ENCODE assay signal across 16 cellular contexts in the genomic region with DNA sequence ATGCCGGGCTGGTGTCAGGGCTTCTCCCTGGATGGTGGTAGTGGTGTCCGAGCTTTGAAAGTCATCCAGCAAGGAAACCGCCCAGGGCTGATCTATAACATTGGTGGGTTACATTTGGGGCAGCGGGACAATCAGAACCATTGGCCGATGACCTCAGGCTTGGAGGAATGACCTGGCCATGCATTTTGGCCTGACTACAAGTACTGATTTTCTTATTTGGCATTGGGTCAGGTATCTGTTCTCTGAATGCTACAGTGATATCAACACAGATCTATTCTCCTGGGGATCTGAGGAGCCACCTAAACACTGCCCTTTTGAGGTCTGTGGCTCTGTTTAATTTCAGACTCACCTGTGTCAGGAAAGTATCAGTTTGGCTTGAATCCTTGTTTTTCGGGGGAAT.
A peak's percentile ranks its signal among the peaks of the same experiment; 100 is the strongest.
DNase-seq lines count a peak whose midpoint lies in the region; ATAC-seq, FAIRE-seq and TF ChIP-seq lines count a peak whose summit lies in the region.
"Had no signal": no experiment of that assay in that cellular context is flagged by ENCODE, and none has a peak within 500 bp of the region (broad histone marks: within the 10 kb centered on the region; RNA-seq: fewer than 3 reads in every experiment).

No MANE protein-coding gene starts in this region.

- H3K4me3 Mint-ChIP-seq in mesothelial cell of epicardium (no peak overlapping the region), endodermal cell (no peak overlapping the region)
- H3K4me3 Mint-ChIP-seq: CD4-positive, alpha-beta T cell had no signal

- H3K27me3 Mint-ChIP-seq in mesothelial cell of epicardium (ENCODE audit: low read depth) = no peaks in the 10 kb centered on the region
- H3K27me3 Mint-ChIP-seq in endodermal cell (ENCODE audit: insufficient read depth) = no peaks in the 10 kb centered on the region
- H3K27me3 Mint-ChIP-seq: CD4-positive, alpha-beta T cell had no signal

- no TSS peak for BruUV-seq in HepG2 (replicated peaks; lab: Mats Ljungman, UMichigan)

- H3K27ac ChIP-seq in liver (ENCODE audit: low read depth in 1 of 2, low read length in 2 of 2) = no peak overlapping the region
- no peak overlapping the region for H3K27ac ChIP-seq in HepG2 (ENCODE audit: extremely low read length, insufficient read depth, low read length)
- H3K27ac ChIP-seq in caudate nucleus (ENCODE audit: low read depth, low read length) = peak overlapping the region; percentile 2
- no peak overlapping the region for H3K27ac ChIP-seq in endodermal cell (ENCODE audit: low read depth, low read length)
- H3K27ac ChIP-seq in coronary artery = peak overlapping the region in 1 of 2 donors; percentile 54
- H3K27ac ChIP-seq: BLaER1, GM23248 had no signal

- 52% methylated on average over 6 of the region's 6 CpGs for WGBS in liver
- 86% methylated on average over 6 of the region's 6 CpGs for WGBS in HepG2 (ENCODE audit: low lambda C conversion rate)
- 78 to 82% methylated on average over 4 to 6 of the region's 6 CpGs for WGBS in endodermal cell (ENCODE audit: insufficient coverage in 1 of 2, insufficient read length in 1 of 2), 2 experiments

- CTCF ChIA-PET in HepG2 (lab: Yijun Ruan, JAX; ENCODE audit: low intra/inter-chr PET ratio, low total read pairs) = no interaction called here

- TF ChIP-seq RAD21 in liver (IDR thresholded peaks at IDR 0.05) (no peak), HepG2 (CRISPR knock-in tag; IDR thresholded peaks at IDR 0.05) (no peak)

- no peak overlapping the region for H3K4me2 ChIP-seq in HepG2 (ENCODE audit: low read depth, low read length)
- H3K4me2 ChIP-seq: BLaER1 had no signal

- POLR2A ChIA-PET in HepG2 (lab: Yijun Ruan, JAX) = no interaction called here

- H2AFZ ChIP-seq in HepG2 (ENCODE audit: low read length) = no peak overlapping the region
- H2AFZ ChIP-seq: GM23248 had no signal

- H3K27ac Mint-ChIP-seq in mesothelial cell of epicardium (peak overlapping the region; percentile 70), endodermal cell (no peak overlapping the region)
- H3K27ac Mint-ChIP-seq: CD4-positive, alpha-beta T cell had no signal

- peaks cover 8 to 17% (median 13%) of the 10 kb centered on the region in 4 donors for H3K36me3 ChIP-seq in liver (ENCODE audit: control insufficient read depth in 4 of 4, insufficient read depth in 3 of 4, low read depth in 1 of 4, low read length in 3 of 4)
- peaks cover 2 to 20% of the 10 kb centered on the region in 2 experiments; a peak in 4 of 5 replicates for H3K36me3 ChIP-seq in HepG2 (replicated peaks in 1 of 2; ENCODE audit: control insufficient read depth in 1 of 2, insufficient read depth in 2 of 2, low read length in 2 of 2)
- H3K36me3 ChIP-seq in endodermal cell (ENCODE audit: control insufficient read depth, insufficient read depth, low read length) = peaks cover 53% of the 10 kb centered on the region

- peaks cover 23% of the 10 kb centered on the region for H3K36me3 Mint-ChIP-seq in mesothelial cell of epicardium
- peaks cover 57% of the 10 kb centered on the region for H3K36me3 Mint-ChIP-seq in endodermal cell (ENCODE audit: low read depth)

- peaks cover 2 to 29% (median 23%) of the 10 kb centered on the region in 4 donors for H3K4me1 ChIP-seq in liver (ENCODE audit: control insufficient read depth in 4 of 4, insufficient read depth in 4 of 4, low read length in 3 of 4)
- peaks cover 22% of the 10 kb centered on the region for H3K4me1 ChIP-seq in HepG2 (ENCODE audit: insufficient read depth, low read length)
- peaks cover 10% of the 10 kb centered on the region for H3K4me1 ChIP-seq in endodermal cell (ENCODE audit: control insufficient read depth, insufficient read depth, low read length)
- H3K4me1 ChIP-seq: BLaER1 had no signal

- H3K79me2 ChIP-seq in HepG2 (ENCODE audit: insufficient read depth, low read length) = no peaks in the 10 kb centered on the region

- no peak overlapping the region for H3K4me3 ChIP-seq in liver (ENCODE audit: low read depth in 1 of 3, low read length in 3 of 3)
- no peak overlapping the region for H3K4me3 ChIP-seq in HepG2 (replicated peaks in 1 of 3; ENCODE audit: insufficient read depth in 1 of 3, low read depth in 2 of 3, low read length in 3 of 3)
- no peak overlapping the region for H3K4me3 ChIP-seq in endodermal cell (ENCODE audit: low read length)
- no peak overlapping the region for H3K4me3 ChIP-seq in coronary artery
- H3K4me3 ChIP-seq: BLaER1, GM12878, GM23248 had no signal

- no peak overlapping the region for H3K9ac ChIP-seq in liver (ENCODE audit: low read depth in 1 of 2, low read length in 2 of 2)
- no peak overlapping the region for H3K9ac ChIP-seq in HepG2 (ENCODE audit: insufficient read depth, low read depth, low read length)
- no peak overlapping the region for H3K9ac ChIP-seq in endodermal cell (ENCODE audit: extremely low read depth, low read length, poor library complexity, severe bottlenecking)
- H3K9ac ChIP-seq: BLaER1, GM23248 had no signal

- H3K4me1 Mint-ChIP-seq in mesothelial cell of epicardium (peaks cover 60% of the 10 kb centered on the region), endodermal cell (peaks cover 9% of the 10 kb centered on the region)

- H4K20me1 ChIP-seq in HepG2 (ENCODE audit: insufficient read depth, low read length) = no peaks in the 10 kb centered on the region
- H4K20me1 ChIP-seq: BLaER1 had no signal

- no peaks in the 10 kb centered on the region for H3K9me3 Mint-ChIP-seq in mesothelial cell of epicardium
- no peaks in the 10 kb centered on the region for H3K9me3 Mint-ChIP-seq in endodermal cell
- H3K9me3 Mint-ChIP-seq: CD4-positive, alpha-beta T cell had no signal

- ATAC-seq in HepG2 = no peak
- ATAC-seq: GM12878 had no signal

- no peak for TF ChIP-seq POLR2A in HepG2 (IDR thresholded peaks at IDR 0.05; ENCODE audit: insufficient read depth in 1 of 2, low read depth in 2 of 2, low read length in 2 of 2)

- intact Hi-C loops in HepG2 (cut with micrococcal nuclease; ENCODE audit: unreplicated experiment) (no loop called here), posterior vena cava (cut with DNase I) (no loop called here)

- DNase-seq in HepG2 (ENCODE audit: low spot score) (no peak), caudate nucleus (lab: John Stamatoyannopoulos, UW) (no peak), mesothelial cell of epicardium (ENCODE audit: low spot score in 2 of 2, unreplicated experiment in 2 of 2) (no peak), endodermal cell (no peak), NCI-H2081 treated with DMSO at 0.1 percent for 48 hours (lab: John Stamatoyannopoulos, UW) (no peak), coronary artery (ENCODE audit: low spot score) (no peak), posterior vena cava (ENCODE audit: low spot score) (no peak)
- DNase-seq: 8988T; AML-193; CD4-positive, alpha-beta T cell; DMS79; GM23248 had no signal

- no peak for TF ChIP-seq CTCF in liver (IDR thresholded peaks at IDR 0.05; ENCODE audit: low read depth, low read length, missing input control)
- TF ChIP-seq CTCF in HepG2 (CRISPR knock-in tag; IDR thresholded peaks at IDR 0.05) = no peak
- TF ChIP-seq CTCF in mesothelial cell of epicardium (IDR thresholded peaks at IDR 0.05; ENCODE audit: unreplicated experiment) = no peak
- no peak for TF ChIP-seq CTCF in endodermal cell (conservative IDR thresholded peaks at IDR 0.05)
- TF ChIP-seq CTCF in coronary artery (IDR thresholded peaks at IDR 0.05) = no peak

- H3K9me3 ChIP-seq in liver (ENCODE audit: control insufficient read depth in 4 of 4, low read length in 3 of 4) (no peaks in the 10 kb centered on the region), HepG2 (ENCODE audit: low read length) (no peaks in the 10 kb centered on the region), endodermal cell (ENCODE audit: control insufficient read depth, low read length) (no peaks in the 10 kb centered on the region)
- H3K9me3 ChIP-seq: BLaER1 had no signal

- TF ChIP-seq EP300 in HepG2 (IDR thresholded peaks at IDR 0.05; ENCODE audit: low read depth in 2 of 2, low read length in 2 of 2) = no peak
- TF ChIP-seq EP300 in HepG2 (CRISPR knock-in tag; IDR thresholded peaks at IDR 0.05; ENCODE audit: borderline replicate concordance) = no peak

- H3K27me3 ChIP-seq in liver (ENCODE audit: control insufficient read depth in 4 of 4, insufficient read depth in 4 of 4, low read length in 3 of 4) (no peaks in the 10 kb centered on the region), HepG2 (ENCODE audit: control insufficient read depth in 1 of 2, insufficient read depth in 2 of 2, low read length in 2 of 2) (no peaks in the 10 kb centered on the region), endodermal cell (ENCODE audit: control insufficient read depth, insufficient read depth, low read length, poor library complexity, severe bottlenecking) (no peaks in the 10 kb centered on the region)
- H3K27me3 ChIP-seq: BLaER1 had no signal

- FAIRE-seq in HepG2 (lab: Jason Lieb, UNC) = no peak
- FAIRE-seq: GM12878, GM18507 had no signal

- in situ Hi-C loops in HepG2 (cut with HindIII; ENCODE audit: extremely low pct_ligation_motif_present, low pct_unique_long_range_greater_than_20kb) = no loop called here

TF ChIP-seq in liver, 16 proteins besides CTCF, POLR2A, EP300 and RAD21:
- TF ChIP-seq HNF4G (IDR thresholded peaks at IDR 0.05) = no peak
- peak in 1 of 2 donors; percentile 32 for TF ChIP-seq HNF4A (conservative IDR thresholded peaks at IDR 0.05)
- peak; percentile 40 to 48 for TF ChIP-seq RXRA (IDR thresholded peaks at IDR 0.05)

TF ChIP-seq in HepG2, 621 proteins besides CTCF, POLR2A, EP300 and RAD21:
- no peak for TF ChIP-seq FOXJ3 (CRISPR knock-in tag; IDR thresholded peaks at IDR 0.05; ENCODE audit: borderline replicate concordance)
- TF ChIP-seq NFKB2 (CRISPR knock-in tag; IDR thresholded peaks at IDR 0.05; ENCODE audit: borderline replicate concordance) = no peak
- TF ChIP-seq, protein P1, sequence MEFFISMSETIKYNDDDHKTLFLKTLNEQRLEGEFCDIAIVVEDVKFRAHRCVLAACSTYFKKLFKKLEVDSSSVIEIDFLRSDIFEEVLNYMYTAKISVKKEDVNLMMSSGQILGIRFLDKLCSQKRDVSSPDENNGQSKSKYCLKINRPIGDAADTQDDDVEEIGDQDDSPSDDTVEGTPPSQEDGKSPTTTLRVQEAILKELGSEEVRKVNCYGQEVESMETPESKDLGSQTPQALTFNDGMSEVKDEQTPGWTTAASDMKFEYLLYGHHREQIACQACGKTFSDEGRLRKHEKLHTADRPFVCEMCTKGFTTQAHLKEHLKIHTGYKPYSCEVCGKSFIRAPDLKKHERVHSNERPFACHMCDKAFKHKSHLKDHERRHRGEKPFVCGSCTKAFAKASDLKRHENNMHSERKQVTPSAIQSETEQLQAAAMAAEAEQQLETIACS (CRISPR knock-in tag; IDR thresholded peaks at IDR 0.05) = no peak
